Comparison of ENCODE assay signal across 12 cellular contexts in the genomic region with DNA sequence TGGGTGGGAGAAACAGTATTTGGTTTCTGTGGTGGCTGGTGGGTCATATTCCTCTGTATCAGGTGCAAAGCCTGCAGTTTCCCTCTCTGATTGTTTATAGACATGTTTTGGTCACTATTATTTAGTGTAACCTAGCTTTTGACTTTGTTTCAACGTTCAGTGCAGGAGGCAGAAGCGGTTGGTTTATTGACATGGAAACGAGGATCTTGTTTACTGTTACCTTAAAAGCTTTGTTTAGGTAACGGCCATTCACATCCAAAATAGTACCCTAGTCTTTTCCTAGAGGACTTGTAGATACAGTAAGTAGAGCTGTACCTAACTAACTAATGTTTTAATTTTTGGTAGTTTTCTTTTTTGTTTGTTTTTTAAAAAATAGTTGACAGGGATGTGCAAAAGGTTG. TPM values are rescaled to one million over a fixed set of nuclear protein-coding genes. Genes with fewer than 3 reads are reported as not detected.
A peak's percentile ranks its signal among the peaks of the same experiment; 100 is the strongest.
DNase-seq lines count a peak whose midpoint lies in the region; TF ChIP-seq lines count a peak whose summit lies in the region.
"Had no signal": no experiment of that assay in that cellular context is flagged by ENCODE, and none has a peak within 500 bp of the region (broad histone marks: within the 10 kb centered on the region; RNA-seq: fewer than 3 reads in every experiment).

No MANE protein-coding gene starts in this region.

- H3K27me3 ChIP-seq in MM.1S (replicated peaks; ENCODE audit: insufficient read depth, low read length) (no peaks in the 10 kb centered on the region), neural cell (ENCODE audit: insufficient read depth, low read depth, low read length) (no peaks in the 10 kb centered on the region)
- H3K27me3 ChIP-seq: upper lobe of right lung had no signal

- H3K9ac ChIP-seq in MM.1S (ENCODE audit: low read length), result no peak overlapping the region
- peak overlapping the region; percentile 74 for H3K9ac ChIP-seq in neural cell (ENCODE audit: low read length)

- H3K4me1 Mint-ChIP-seq in brain, result peaks cover 80% of the 10 kb centered on the region

- no peaks in the 10 kb centered on the region for H3K9me3 Mint-ChIP-seq in brain

- H3K9me2 ChIP-seq in MM.1S (replicated peaks; ENCODE audit: insufficient read depth, low read length), result no peaks in the 10 kb centered on the region
- H3K9me2 ChIP-seq in neural cell (ENCODE audit: insufficient read depth, low read length), result no peaks in the 10 kb centered on the region

- H3K79me2 ChIP-seq in MM.1S (ENCODE audit: low read length) (peaks cover 79% of the 10 kb centered on the region), neural cell (replicated peaks; ENCODE audit: insufficient read depth, low read length) (peaks cover 78% of the 10 kb centered on the region)

- peak overlapping the region; percentile 94 to 97 (median 97) for H3K4me3 Mint-ChIP-seq in brain

- DNase-seq in DMS53 (lab: John Stamatoyannopoulos, UW) (peak; percentile 16), DMS53 treated with DMSO at 0.1 percent for 48 hours (lab: John Stamatoyannopoulos, UW; ENCODE audit: unreplicated experiment) (no peak), MM.1S (no peak), D341Med (ENCODE audit: low spot score) (no peak), HuH-7 (ENCODE audit: low spot score) (no peak), NCI-H187 (lab: John Stamatoyannopoulos, UW) (no peak)
- DNase-seq: NCI-H524 treated with DMSO at 0.1 percent for 48 hours, upper lobe of right lung had no signal

- H3K4me2 ChIP-seq in MM.1S (ENCODE audit: low read depth, low read length) (peak overlapping the region; percentile 70), neural cell (ENCODE audit: low read length) (peak overlapping the region; percentile 62)

- H3K4me3 ChIP-seq in MM.1S (ENCODE audit: low read length) (no peak overlapping the region), neural cell (ENCODE audit: low read length) (peak overlapping the region; percentile 71)
- H3K4me3 ChIP-seq: K562, upper lobe of right lung had no signal

- TF ChIP-seq RAD21 in neural cell (conservative IDR thresholded peaks at IDR 0.05), result no peak

- TF ChIP-seq EP300 in neural cell (conservative IDR thresholded peaks at IDR 0.05; ENCODE audit: poor library complexity, severe bottlenecking), result no peak

- H3K36me3 ChIP-seq in MM.1S (replicated peaks; ENCODE audit: insufficient read depth, low read length), result peaks cover 15% of the 10 kb centered on the region; the same call in 1 of the 2 replicates
- H3K36me3 ChIP-seq in neural cell (ENCODE audit: insufficient read depth, low read length), result peaks cover 12% of the 10 kb centered on the region

- TF ChIP-seq CTCF in MM.1S (IDR thresholded peaks at IDR 0.05; ENCODE audit: low read length) (no peak), brain (conservative IDR thresholded peaks at IDR 0.05) (no peak), neural cell (IDR thresholded peaks at IDR 0.05; ENCODE audit: poor library complexity, severe bottlenecking) (no peak)

- H3F3A ChIP-seq in MM.1S (ENCODE audit: insufficient read depth, low read length) (peaks cover 12% of the 10 kb centered on the region), neural cell (ENCODE audit: insufficient read depth, low read length, poor library complexity, severe bottlenecking) (no peaks in the 10 kb centered on the region)

- H3K27ac ChIP-seq in MM.1S (ENCODE audit: low read length), result no peak overlapping the region
- no peak overlapping the region for H3K27ac ChIP-seq in neural cell (ENCODE audit: low read length)
- H3K27ac ChIP-seq: 22Rv1, upper lobe of right lung had no signal

- peaks cover 13% of the 10 kb centered on the region for H3K4me1 ChIP-seq in MM.1S (ENCODE audit: low read length)

- H3K36me3 Mint-ChIP-seq in brain, result peaks cover 63% of the 10 kb centered on the region

- H2AFZ ChIP-seq in MM.1S (ENCODE audit: low read length) (no peak overlapping the region), neural cell (ENCODE audit: low read depth, low read length) (no peak overlapping the region)

- H3K27me3 Mint-ChIP-seq in brain, result peaks cover 15% of the 10 kb centered on the region

- no peaks in the 10 kb centered on the region for H4K20me1 ChIP-seq in MM.1S (ENCODE audit: insufficient read depth, low read length)
- H4K20me1 ChIP-seq in neural cell (ENCODE audit: insufficient read depth), result no peaks in the 10 kb centered on the region

- H3K9me3 ChIP-seq in MM.1S (replicated peaks; ENCODE audit: insufficient read depth, low read length), result no peaks in the 10 kb centered on the region
- no peaks in the 10 kb centered on the region for H3K9me3 ChIP-seq in neural cell (ENCODE audit: low read length)
- H3K9me3 ChIP-seq: upper lobe of right lung had no signal

- peak overlapping the region; percentile 90 to 99 (median 96) for H3K27ac Mint-ChIP-seq in brain

TF ChIP-seq in neural cell, 6 proteins besides CTCF, POLR2A, EP300 and RAD21:
- TF ChIP-seq MXI1 (conservative IDR thresholded peaks at IDR 0.05; ENCODE audit: poor library complexity, severe bottlenecking) (no peak), TAF1 (IDR thresholded peaks at IDR 0.05; ENCODE audit: low read depth) (no peak), POLR2AphosphoS5 (IDR thresholded peaks at IDR 0.05) (no peak), SMC3 (conservative IDR thresholded peaks at IDR 0.05; ENCODE audit: poor library complexity) (no peak), EZH2 (IDR thresholded peaks at IDR 0.05; ENCODE audit: borderline replicate concordance, insufficient read depth, low read length, poor library complexity, severe bottlenecking) (no peak)
- TF ChIP-seq, protein P1, sequence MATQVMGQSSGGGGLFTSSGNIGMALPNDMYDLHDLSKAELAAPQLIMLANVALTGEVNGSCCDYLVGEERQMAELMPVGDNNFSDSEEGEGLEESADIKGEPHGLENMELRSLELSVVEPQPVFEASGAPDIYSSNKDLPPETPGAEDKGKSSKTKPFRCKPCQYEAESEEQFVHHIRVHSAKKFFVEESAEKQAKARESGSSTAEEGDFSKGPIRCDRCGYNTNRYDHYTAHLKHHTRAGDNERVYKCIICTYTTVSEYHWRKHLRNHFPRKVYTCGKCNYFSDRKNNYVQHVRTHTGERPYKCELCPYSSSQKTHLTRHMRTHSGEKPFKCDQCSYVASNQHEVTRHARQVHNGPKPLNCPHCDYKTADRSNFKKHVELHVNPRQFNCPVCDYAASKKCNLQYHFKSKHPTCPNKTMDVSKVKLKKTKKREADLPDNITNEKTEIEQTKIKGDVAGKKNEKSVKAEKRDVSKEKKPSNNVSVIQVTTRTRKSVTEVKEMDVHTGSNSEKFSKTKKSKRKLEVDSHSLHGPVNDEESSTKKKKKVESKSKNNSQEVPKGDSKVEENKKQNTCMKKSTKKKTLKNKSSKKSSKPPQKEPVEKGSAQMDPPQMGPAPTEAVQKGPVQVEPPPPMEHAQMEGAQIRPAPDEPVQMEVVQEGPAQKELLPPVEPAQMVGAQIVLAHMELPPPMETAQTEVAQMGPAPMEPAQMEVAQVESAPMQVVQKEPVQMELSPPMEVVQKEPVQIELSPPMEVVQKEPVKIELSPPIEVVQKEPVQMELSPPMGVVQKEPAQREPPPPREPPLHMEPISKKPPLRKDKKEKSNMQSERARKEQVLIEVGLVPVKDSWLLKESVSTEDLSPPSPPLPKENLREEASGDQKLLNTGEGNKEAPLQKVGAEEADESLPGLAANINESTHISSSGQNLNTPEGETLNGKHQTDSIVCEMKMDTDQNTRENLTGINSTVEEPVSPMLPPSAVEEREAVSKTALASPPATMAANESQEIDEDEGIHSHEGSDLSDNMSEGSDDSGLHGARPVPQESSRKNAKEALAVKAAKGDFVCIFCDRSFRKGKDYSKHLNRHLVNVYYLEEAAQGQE (IDR thresholded peaks at IDR 0.05; ENCODE audit: borderline replicate concordance), result no peak

RNA-seq across cellular contexts. Expression of a gene that starts 3.5 kb away (rescaled TPM):
- polyA plus RNA-seq in brain (ENCODE audit: insufficient read depth, low read depth, low replicate concordance) (79.1 TPM), neural cell (61.4 and 73.2 TPM in 2 replicates)
- 153 and 175 TPM in 2 replicates for polyA minus RNA-seq in neural cell
